24 cellular contexts compared by ENCODE assay signal in genomic region chr13:83941669-83942335, GRCh38. TPM values are rescaled to one million over a fixed set of nuclear protein-coding genes. Genes with fewer than 3 reads are reported as not detected.
DNase-seq lines count a peak whose midpoint lies in the region; ATAC-seq and TF ChIP-seq lines count a peak whose summit lies in the region.
"Had no signal": no experiment of that assay in that cellular context is flagged by ENCODE, and none has a peak within 500 bp of the region (broad histone marks: within the 10 kb centered on the region; RNA-seq: fewer than 3 reads in every experiment).

No MANE protein-coding gene starts in this region.

- H3K4me1 Mint-ChIP-seq in HFFc6 (ENCODE audit: low read depth): peaks cover 89% of the 10 kb centered on the region
- H3K4me1 Mint-ChIP-seq in endothelial cell (ENCODE audit: unreplicated experiment): no peaks in the 10 kb centered on the region
- no peaks in the 10 kb centered on the region for H3K4me1 Mint-ChIP-seq in neural crest cell
- no peaks in the 10 kb centered on the region for H3K4me1 Mint-ChIP-seq in activated naive CD8-positive, alpha-beta T cell treated with anti-CD3 and anti-CD28 coated beads, Interleukin-2, amount 50 U/mL, for 24 hours
- H3K4me1 Mint-ChIP-seq: activated naive CD4-positive, alpha-beta T cell treated with anti-CD3 and anti-CD28 coated beads, Interleukin-2, amount 50 U/mL, for 24 hours; CD8-positive, alpha-beta memory T cell; IgD-negative memory B cell had no signal

- peaks cover 22% of the 10 kb centered on the region for H3K4me1 ChIP-seq in RWPE2 (ENCODE audit: insufficient read depth, poor library complexity, severe bottlenecking)
- H3K4me1 ChIP-seq: Peyer's patch had no signal

- H3K36me3 Mint-ChIP-seq in HFFc6 (ENCODE audit: low read depth) (peaks cover 7% of the 10 kb centered on the region; the same call in 1 of the 2 replicates), endothelial cell (ENCODE audit: low read depth, unreplicated experiment) (no peaks in the 10 kb centered on the region), neural crest cell (ENCODE audit: low read depth) (no peaks in the 10 kb centered on the region)
- no peaks in the 10 kb centered on the region for H3K36me3 Mint-ChIP-seq in activated naive CD8-positive, alpha-beta T cell treated with anti-CD3 and anti-CD28 coated beads, Interleukin-2, amount 50 U/mL, for 24 hours (ENCODE audit: low read depth)
- H3K36me3 Mint-ChIP-seq: activated naive CD4-positive, alpha-beta T cell treated with anti-CD3 and anti-CD28 coated beads, Interleukin-2, amount 50 U/mL, for 24 hours; CD8-positive, alpha-beta memory T cell; IgD-negative memory B cell had no signal

- H3K36me3 ChIP-seq in RWPE2 (ENCODE audit: low read depth): no peaks in the 10 kb centered on the region
- H3K36me3 ChIP-seq: ascending aorta, HAP-1, Peyer's patch had no signal

- peak; percentile 58 for ATAC-seq in RWPE2 (ENCODE audit: low read depth)
- ATAC-seq in HG02588 (IDR thresholded peaks at IDR 0.05; ENCODE audit: unreplicated experiment): no peak
- ATAC-seq in activated naive CD8-positive, alpha-beta T cell treated with anti-CD3 and anti-CD28 coated beads, Interleukin-2, amount 50 U/mL, for 24 hours: no peak

- no peak overlapping the region for H3K4me3 ChIP-seq in RWPE2 (ENCODE audit: severe bottlenecking)
- H3K4me3 ChIP-seq: ascending aorta, HAP-1, Peyer's patch had no signal

- H3K9me3 Mint-ChIP-seq in HFFc6: no peaks in the 10 kb centered on the region
- H3K9me3 Mint-ChIP-seq in endothelial cell (ENCODE audit: unreplicated experiment): no peaks in the 10 kb centered on the region
- peaks cover 2% of the 10 kb centered on the region for H3K9me3 Mint-ChIP-seq in neural crest cell
- no peaks in the 10 kb centered on the region for H3K9me3 Mint-ChIP-seq in activated naive CD8-positive, alpha-beta T cell treated with anti-CD3 and anti-CD28 coated beads, Interleukin-2, amount 50 U/mL, for 24 hours
- H3K9me3 Mint-ChIP-seq: activated naive CD4-positive, alpha-beta T cell treated with anti-CD3 and anti-CD28 coated beads, Interleukin-2, amount 50 U/mL, for 24 hours; CD8-positive, alpha-beta memory T cell had no signal

- H3K27me3 ChIP-seq in RWPE2 (ENCODE audit: insufficient read depth, poor library complexity, severe bottlenecking): no peaks in the 10 kb centered on the region
- H3K27me3 ChIP-seq: ascending aorta, Peyer's patch had no signal

- no peaks in the 10 kb centered on the region; the same call in 1 of the 2 replicates for H3K27me3 Mint-ChIP-seq in HFFc6 (ENCODE audit: insufficient read depth)
- no peaks in the 10 kb centered on the region for H3K27me3 Mint-ChIP-seq in endothelial cell (ENCODE audit: unreplicated experiment)
- H3K27me3 Mint-ChIP-seq in neural crest cell (ENCODE audit: low read depth): no peaks in the 10 kb centered on the region
- no peaks in the 10 kb centered on the region for H3K27me3 Mint-ChIP-seq in activated naive CD8-positive, alpha-beta T cell treated with anti-CD3 and anti-CD28 coated beads, Interleukin-2, amount 50 U/mL, for 24 hours
- H3K27me3 Mint-ChIP-seq: activated naive CD4-positive, alpha-beta T cell treated with anti-CD3 and anti-CD28 coated beads, Interleukin-2, amount 50 U/mL, for 24 hours; CD8-positive, alpha-beta memory T cell; IgD-negative memory B cell had no signal

- H3K4me3 Mint-ChIP-seq in HFFc6: peak overlapping the region; percentile 31; the same call in 1 of the 2 replicates
- H3K4me3 Mint-ChIP-seq in endothelial cell (ENCODE audit: unreplicated experiment): no peak overlapping the region
- no peak overlapping the region for H3K4me3 Mint-ChIP-seq in neural crest cell
- no peak overlapping the region for H3K4me3 Mint-ChIP-seq in activated naive CD8-positive, alpha-beta T cell treated with anti-CD3 and anti-CD28 coated beads, Interleukin-2, amount 50 U/mL, for 24 hours
- H3K4me3 Mint-ChIP-seq: activated naive CD4-positive, alpha-beta T cell treated with anti-CD3 and anti-CD28 coated beads, Interleukin-2, amount 50 U/mL, for 24 hours; CD8-positive, alpha-beta memory T cell; IgD-negative memory B cell had no signal

- H3K27ac Mint-ChIP-seq in HFFc6: peak overlapping the region; percentile 85
- peak overlapping the region; percentile 93 for H3K27ac Mint-ChIP-seq in endothelial cell (ENCODE audit: unreplicated experiment)
- H3K27ac Mint-ChIP-seq in neural crest cell (ENCODE audit: unreplicated experiment): peak overlapping the region; percentile 60
- no peak overlapping the region for H3K27ac Mint-ChIP-seq in activated naive CD8-positive, alpha-beta T cell treated with anti-CD3 and anti-CD28 coated beads, Interleukin-2, amount 50 U/mL, for 24 hours
- H3K27ac Mint-ChIP-seq: activated naive CD4-positive, alpha-beta T cell treated with anti-CD3 and anti-CD28 coated beads, Interleukin-2, amount 50 U/mL, for 24 hours; CD8-positive, alpha-beta memory T cell; IgD-negative memory B cell had no signal

- TF ChIP-seq CTCF in HFFc6 (IDR thresholded peaks at IDR 0.05) (no peak), RWPE2 (IDR thresholded peaks at IDR 0.05; ENCODE audit: poor library complexity, severe bottlenecking) (no peak), endothelial cell (IDR thresholded peaks at IDR 0.05; ENCODE audit: unreplicated experiment) (no peak), neural crest cell (conservative IDR thresholded peaks at IDR 0.05) (no peak)

- no peak for DNase-seq in HFFc6
- peak; percentile 39 for DNase-seq in RWPE2 (ENCODE audit: low spot score)
- DNase-seq in endothelial cell (ENCODE audit: low spot score): no peak
- no peak for DNase-seq in neural crest cell (ENCODE audit: low read depth, low spot score)
- DNase-seq in activated naive CD8-positive, alpha-beta T cell treated with anti-CD3 and anti-CD28 coated beads, Interleukin-2, amount 50 U/mL, for 24 hours: no peak
- no peak for DNase-seq in NCI-H774 (lab: John Stamatoyannopoulos, UW)
- DNase-seq: activated CD4-positive, CD25-positive, alpha-beta regulatory T cell treated with anti-CD3 and anti-CD28 coated beads, Interleukin-2, amount 50 U/mL, for 72 hours; activated CD8-positive, alpha-beta memory T cell treated with anti-CD3 and anti-CD28 coated beads for 24 hours; activated T-cell treated with anti-CD3 and anti-CD28 coated beads, Interleukin-2, amount 50 U/mL, for 48 hours; AML-193; CD8-positive, alpha-beta memory T cell; effector memory CD4-positive, alpha-beta T cell; NCI-H146; Peyer's patch; stimulated activated CD4-positive, alpha-beta T cell treated with anti-CD3 and anti-CD28 coated beads, Interleukin-12 subunit alpha, Interleukin-12 subunit beta, amount 100 ng/mL, for 4 hours; T-helper 9 cell had no signal

- no peaks in the 10 kb centered on the region for H3K9me3 ChIP-seq in RWPE2 (ENCODE audit: severe bottlenecking)
- H3K9me3 ChIP-seq: ascending aorta, HAP-1, Peyer's patch had no signal

- peak overlapping the region; percentile 86 for H3K27ac ChIP-seq in RWPE2 (ENCODE audit: poor library complexity, severe bottlenecking)
- H3K27ac ChIP-seq: ascending aorta, Peyer's patch had no signal

RNA-seq across cellular contexts. Expression of gene SLITRK1, which starts 59.5 kb away (rescaled TPM):
- total RNA-seq in HFFc6 (2021; fragmentation: NEBNext Ultra II Directional; extraction: Animal tissue kit (Norgen Biotek cat#: 25700)): 10 to 100 TPM in 5 of 6 experiments, 1 to 10 TPM in 1; 9.1 to 23.2 (median 11.1) TPM
- total RNA-seq in endothelial cell (ENCODE audit: unreplicated experiment): 0.51 TPM
- total RNA-seq in neural crest cell: 1.6 TPM in 2 replicates
- total RNA-seq: ascending aorta; CD8-positive, alpha-beta memory T cell; liver; omental fat pad; Peyer's patch; ureter had no signal
